11 cellular contexts compared by ENCODE assay signal in genomic region chr10:29712108-29712507, GRCh38.
DNase-seq lines count a peak whose midpoint lies in the region; ATAC-seq and TF ChIP-seq lines count a peak whose summit lies in the region.
"Had no signal": no experiment of that assay in that cellular context is flagged by ENCODE, and none has a peak within 500 bp of the region (broad histone marks: within the 10 kb centered on the region; RNA-seq: fewer than 3 reads in every experiment).

No MANE protein-coding gene starts in this region.

- H3K4me1 Mint-ChIP-seq in activated T-helper 2 cell treated with anti-CD3 and anti-CD28 coated beads, Interferon-gamma antibody, Interleukin-2, Interleukin-4, amounts not matched to agents 10 μg/mL and 5 μg/mL and 100 μg/mL, durations not matched to agents 14 hours and 24 hours and 36 hours (ENCODE audit: low read depth): peaks cover 3% of the 10 kb centered on the region

- no peaks in the 10 kb centered on the region for H3K27me3 Mint-ChIP-seq in activated T-helper 2 cell treated with anti-CD3 and anti-CD28 coated beads, Interferon-gamma antibody, Interleukin-2, Interleukin-4, amounts not matched to agents 10 μg/mL and 5 μg/mL and 100 μg/mL, durations not matched to agents 14 hours and 24 hours and 36 hours (ENCODE audit: low read depth)

- no peak for TF ChIP-seq POLR2A in NB4 (IDR thresholded peaks at IDR 0.05; ENCODE audit: extremely low read depth, insufficient read length)

- no peak overlapping the region for H3K4me3 Mint-ChIP-seq in activated T-helper 2 cell treated with anti-CD3 and anti-CD28 coated beads, Interferon-gamma antibody, Interleukin-2, Interleukin-4, amounts not matched to agents 10 μg/mL and 5 μg/mL and 100 μg/mL, durations not matched to agents 14 hours and 24 hours and 36 hours (ENCODE audit: low read depth)

- ATAC-seq in GM21737 (IDR thresholded peaks at IDR 0.05; ENCODE audit: unreplicated experiment): no peak
- ATAC-seq in HG02678 (IDR thresholded peaks at IDR 0.05; ENCODE audit: unreplicated experiment): no peak

- peaks cover 6% of the 10 kb centered on the region for H3K9me3 Mint-ChIP-seq in activated T-helper 2 cell treated with anti-CD3 and anti-CD28 coated beads, Interferon-gamma antibody, Interleukin-2, Interleukin-4, amounts not matched to agents 10 μg/mL and 5 μg/mL and 100 μg/mL, durations not matched to agents 14 hours and 24 hours and 36 hours

- H3K36me3 Mint-ChIP-seq in activated T-helper 2 cell treated with anti-CD3 and anti-CD28 coated beads, Interferon-gamma antibody, Interleukin-2, Interleukin-4, amounts not matched to agents 10 μg/mL and 5 μg/mL and 100 μg/mL, durations not matched to agents 14 hours and 24 hours and 36 hours (ENCODE audit: low read depth): peaks cover 3% of the 10 kb centered on the region

- no peak for TF ChIP-seq CTCF in NB4 (IDR thresholded peaks at IDR 0.05; ENCODE audit: low read depth, low read length)

- no peak overlapping the region for H3K4me3 ChIP-seq in NB4 (ENCODE audit: low read depth, low read length)
- H3K4me3 ChIP-seq: SJSA1 had no signal

- H3K27ac Mint-ChIP-seq in activated T-helper 2 cell treated with anti-CD3 and anti-CD28 coated beads, Interferon-gamma antibody, Interleukin-2, Interleukin-4, amounts not matched to agents 10 μg/mL and 5 μg/mL and 100 μg/mL, durations not matched to agents 14 hours and 24 hours and 36 hours: no peak overlapping the region

- intact Hi-C loops in activated T-helper 2 cell treated with anti-CD3 and anti-CD28 coated beads, Interferon-gamma antibody, Interleukin-2, Interleukin-4, amounts not matched to agents 10 μg/mL and 5 μg/mL and 100 μg/mL, durations not matched to agents 14 hours and 24 hours and 36 hours (cut with micrococcal nuclease): no loop called here

- DNase-seq in COLO668 (lab: John Stamatoyannopoulos, UW; ENCODE audit: unreplicated experiment) (peak; percentile 80), NB4 (ENCODE audit: low read depth) (peak; percentile 15), NCI-H774 (lab: John Stamatoyannopoulos, UW) (peak; percentile 23), iPS-NIHi11 (ENCODE audit: low spot score) (peak; percentile 57), germinal center (ENCODE audit: low spot score) (no peak)
- DNase-seq in activated T-helper 2 cell treated with anti-CD3 and anti-CD28 coated beads, Interferon-gamma antibody, Interleukin-2, Interleukin-4, amounts not matched to agents 10 μg/mL and 5 μg/mL and 100 μg/mL, durations not matched to agents 14 hours and 24 hours and 36 hours (ENCODE audit: low spot score): no peak
- DNase-seq: AML-193, kidney glomerular epithelial cell had no signal

Comparison
In these comparisons a context has a peak if more than half of its experiments do, and no peak if none do; other contexts are left out.
1. DNase-seq: peak in COLO668 (single experiment), NB4 (single experiment), NCI-H774 (single experiment) and iPS-NIHi11 (single experiment); none in germinal center (single experiment) and activated T-helper 2 cell treated with anti-CD3 and anti-CD28 coated beads, Interferon-gamma antibody, Interleukin-2, Interleukin-4, amounts not matched to agents 10 μg/mL and 5 μg/mL and 100 μg/mL, durations not matched to agents 14 hours and 24 hours and 36 hours (single experiment).